Comparison of ENCODE assay signal across 28 cellular contexts in genomic region chr12:78683626-78684025, GRCh38.
"Had no signal": no experiment of that assay in that cellular context is flagged by ENCODE, and none has a peak within 500 bp of the region (broad histone marks: within the 10 kb centered on the region; RNA-seq: fewer than 3 reads in every experiment).

No MANE protein-coding gene starts in this region.

- H3K9ac ChIP-seq: neural progenitor cell, parathyroid adenoma had no signal

- H2AFZ ChIP-seq: neural progenitor cell, parathyroid adenoma had no signal

- H3K4me3 ChIP-seq: left ventricle myocardium inferior, lung, neural progenitor cell, psoas muscle, skin epidermis, suprapubic skin, thoracic aorta, tibial artery, upper lobe of right lung had no signal

- H3K4me2 ChIP-seq: neural progenitor cell had no signal

- H3K27me3 ChIP-seq: neural progenitor cell, neutrophil, suprapubic skin, tibial artery, upper lobe of right lung had no signal

- H3K4me1 ChIP-seq: left ventricle myocardium inferior, parathyroid adenoma, psoas muscle, suprapubic skin, tibial artery, upper lobe of right lung had no signal

- FAIRE-seq: urothelium cell line had no signal

- H3K9me3 ChIP-seq: left ventricle myocardium inferior, neutrophil, psoas muscle, suprapubic skin, thoracic aorta, tibial artery, upper lobe of right lung had no signal

- ATAC-seq: natural killer cell; psoas muscle; right cardiac atrium; sciatic nerve; stimulated activated naive B cell treated with anti-CD40 and anti-IgM and Interleukin-4, amounts not matched to agents 10 μg/mL and 1 μg/mL and 100 μg/mL, for 72 hours; upper lobe of right lung had no signal

- H3K27ac ChIP-seq: left ventricle myocardium inferior, neural progenitor cell, neutrophil, parathyroid adenoma, psoas muscle, skin epidermis, suprapubic skin, thoracic aorta, tibial artery, upper lobe of right lung had no signal

- DNase-seq: hypothalamus; islet precursor cell; left ventricle myocardium inferior; mesendoderm; naive B cell; natural killer cell; nephron progenitor cell; occipital lobe; psoas muscle; retina; right cardiac atrium; stimulated activated CD4-positive, alpha-beta T cell treated with anti-CD3 and anti-CD28 coated beads, Interleukin-12 subunit alpha, Interleukin-12 subunit beta, amount 100 ng/mL, for 4 hours; stimulated activated CD4-positive, alpha-beta T cell treated with anti-CD3 and anti-CD28 coated beads, Interleukin-15, amount 100 ng/mL, for 24 hours; stimulated activated CD4-positive, alpha-beta T cell treated with anti-CD3 and anti-CD28 coated beads, Interleukin-2, amount 100 ng/mL, for 24 hours; stimulated activated CD4-positive, alpha-beta T cell treated with anti-CD3 and anti-CD28 coated beads, Interleukin-4, amount 100 ng/mL, for 1 hour; stimulated activated naive B cell treated with anti-CD40 and anti-IgM and Interleukin-4, amounts not matched to agents 10 μg/mL and 1 μg/mL and 100 μg/mL, for 72 hours; tibial artery; trophoblast cell; upper lobe of right lung had no signal

- H3K79me2 ChIP-seq: parathyroid adenoma had no signal

- H3K36me3 ChIP-seq: left ventricle myocardium inferior, neural progenitor cell, neutrophil, suprapubic skin, thoracic aorta, tibial artery, upper lobe of right lung had no signal
